In the genomic region with DNA sequence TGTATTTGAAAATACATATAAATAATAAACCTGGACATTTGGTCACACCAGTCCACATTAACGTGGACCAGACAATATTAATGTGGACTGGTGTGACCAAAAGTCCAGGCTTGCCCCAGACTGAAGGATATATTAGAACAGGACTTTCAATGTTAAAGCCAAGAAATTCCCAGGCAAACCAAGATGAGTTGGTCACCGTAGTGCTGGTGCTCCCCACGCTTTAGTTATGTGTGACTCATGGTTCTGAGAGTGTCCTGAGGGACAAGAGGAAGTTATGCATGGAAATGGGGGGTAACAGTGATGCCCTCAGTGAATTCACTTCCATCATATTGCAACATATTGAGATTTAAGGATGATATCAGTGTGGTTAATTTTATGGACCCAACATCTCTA, we compare ENCODE assay signal across 18 cellular contexts. TPM values are rescaled to one million over a fixed set of nuclear protein-coding genes. Genes with fewer than 3 reads are reported as not detected.
A peak's percentile ranks its signal among the peaks of the same experiment; 100 is the strongest.
DNase-seq lines count a peak whose midpoint lies in the region; FAIRE-seq and TF ChIP-seq lines count a peak whose summit lies in the region.
"Had no signal": no experiment of that assay in that cellular context is flagged by ENCODE, and none has a peak within 500 bp of the region (broad histone marks: within the 10 kb centered on the region; RNA-seq: fewer than 3 reads in every experiment).

No MANE protein-coding gene starts in this region.

- H2AFZ ChIP-seq in smooth muscle cell (ENCODE audit: low read depth) = no peak overlapping the region

- in situ Hi-C loops in KBM-7 (cut with MboI; ENCODE audit: low pct_unique_long_range_greater_than_20kb, low sequenced_read_pairs) = no loop called here

- FAIRE-seq in RCC 7860 (lab: Jason Lieb, UNC) = no peak
- FAIRE-seq: H54 had no signal

- H3K27me3 ChIP-seq in smooth muscle cell (ENCODE audit: low read depth) = no peaks in the 10 kb centered on the region
- H3K27me3 ChIP-seq: testis had no signal

- TF ChIP-seq CTCF in GM12865 (IDR thresholded peaks at IDR 0.05; ENCODE audit: insufficient read depth, low read depth, low read length, missing control alignments) (no peak), fibroblast of the aortic adventitia (IDR thresholded peaks at IDR 0.05; ENCODE audit: insufficient read depth, low read length) (no peak), smooth muscle cell (IDR thresholded peaks at IDR 0.05; ENCODE audit: borderline replicate concordance, insufficient read depth, poor library complexity, severe bottlenecking) (no peak)

- H3F3A ChIP-seq in smooth muscle cell (ENCODE audit: low read depth) = no peaks in the 10 kb centered on the region

- no peaks in the 10 kb centered on the region for H3K36me3 ChIP-seq in smooth muscle cell (ENCODE audit: low read depth)

- H3K4me3 ChIP-seq in GM12865 (ENCODE audit: low read depth, low read length) (no peak overlapping the region), fibroblast of the aortic adventitia (ENCODE audit: low read depth, low read length) (no peak overlapping the region), smooth muscle cell (no peak overlapping the region)
- H3K4me3 ChIP-seq: testis had no signal

- DNase-seq in GM12865 (ENCODE audit: low read depth) (peak; percentile 24), RCC 7860 (ENCODE audit: low spot score) (peak; percentile 29), fibroblast of the aortic adventitia (ENCODE audit: low read depth) (peak; percentile 46), smooth muscle cell (lab: John Stamatoyannopoulos, UW; ENCODE audit: unreplicated experiment) (no peak), KBM-7 (no peak), NOMO-1 treated with DMSO at 0.1 percent for 48 hours (lab: John Stamatoyannopoulos, UW; ENCODE audit: unreplicated experiment) (no peak), NCI-H82 (lab: John Stamatoyannopoulos, UW) (no peak)
- DNase-seq in stimulated activated CD4-positive, alpha-beta T cell treated with anti-CD3 and anti-CD28 coated beads, Interleukin-12 subunit alpha, Interleukin-12 subunit beta, amount 100 ng/mL, for 4 hours = no peak
- DNase-seq: activated CD4-positive, alpha-beta T cell treated with anti-CD3 and anti-CD28 coated beads, Interleukin-2, amount 50 U/mL, for 1 hour; activated T-cell treated with anti-CD3 and anti-CD28 coated beads, Interleukin-2, amount 50 U/mL, for 1 hour; CD4-positive, alpha-beta T cell; effector memory CD8-positive, alpha-beta T cell; NCI-H146; SK-N-SH; stimulated activated CD4-positive, alpha-beta T cell treated with anti-CD3 and anti-CD28 coated beads, Interleukin-2, amount 100 ng/mL, for 48 hours had no signal

- no peaks in the 10 kb centered on the region for H3K4me1 ChIP-seq in smooth muscle cell (ENCODE audit: low read depth)

- no peaks in the 10 kb centered on the region for H4K20me1 ChIP-seq in smooth muscle cell (ENCODE audit: low read depth)

- H3K9me3 ChIP-seq in smooth muscle cell (replicated peaks; ENCODE audit: low read depth) = no peaks in the 10 kb centered on the region
- H3K9me3 ChIP-seq: SK-N-SH, testis had no signal

- 55% methylated on average over 3 of the region's 3 CpGs for WGBS in smooth muscle cell (ENCODE audit: low lambda C conversion rate)

- H3K79me2 ChIP-seq in smooth muscle cell (ENCODE audit: low read depth) = no peaks in the 10 kb centered on the region

- H3K27ac ChIP-seq in smooth muscle cell (ENCODE audit: low read depth) = peak overlapping the region; percentile 52

- no peak overlapping the region for H3K9ac ChIP-seq in smooth muscle cell (ENCODE audit: low read depth)
- H3K9ac ChIP-seq: SK-N-SH had no signal

- peak overlapping the region; percentile 0 for H3K4me2 ChIP-seq in smooth muscle cell
- H3K4me2 ChIP-seq: SK-N-SH had no signal

RNA-seq across cellular contexts. Expression of a gene that starts 31.4 kb away (rescaled TPM):
- not detected in 2 replicates for total RNA-seq in fibroblast of the aortic adventitia (ENCODE audit: low replicate concordance)
- 0.13 TPM in 1 of 2 replicates, not detected in the other for total RNA-seq in smooth muscle cell
- not detected in 2 replicates for polyA plus RNA-seq in smooth muscle cell

RNA-seq across cellular contexts. Expression of a gene that starts 49.4 kb away (rescaled TPM):
- total RNA-seq in fibroblast of the aortic adventitia (ENCODE audit: low replicate concordance) (0.45 and 1.3 TPM in 2 replicates), smooth muscle cell (not detected in 2 replicates)
- 0.43 TPM in 1 of 2 replicates, not detected in the other for polyA plus RNA-seq in smooth muscle cell
- total RNA-seq: activated naive CD4-positive, alpha-beta T cell treated with anti-CD3 and anti-CD28 coated beads, Interleukin-2, amount 50 U/mL, for 72 hours; CD4-positive, alpha-beta T cell had no signal

Comparison
In these comparisons a context has a peak if more than half of its experiments do, and no peak if none do; other contexts are left out.
1. DNase-seq: peak in GM12865 (single experiment), RCC 7860 (single experiment) and fibroblast of the aortic adventitia (single experiment); none in smooth muscle cell (single experiment), stimulated activated CD4-positive, alpha-beta T cell treated with anti-CD3 and anti-CD28 coated beads, Interleukin-12 subunit alpha, Interleukin-12 subunit beta, amount 100 ng/mL, for 4 hours (single experiment), KBM-7 (single experiment), NOMO-1 treated with DMSO at 0.1 percent for 48 hours (single experiment) and NCI-H82 (single experiment).